2 cellular contexts compared by ENCODE assay signal in the genomic region with DNA sequence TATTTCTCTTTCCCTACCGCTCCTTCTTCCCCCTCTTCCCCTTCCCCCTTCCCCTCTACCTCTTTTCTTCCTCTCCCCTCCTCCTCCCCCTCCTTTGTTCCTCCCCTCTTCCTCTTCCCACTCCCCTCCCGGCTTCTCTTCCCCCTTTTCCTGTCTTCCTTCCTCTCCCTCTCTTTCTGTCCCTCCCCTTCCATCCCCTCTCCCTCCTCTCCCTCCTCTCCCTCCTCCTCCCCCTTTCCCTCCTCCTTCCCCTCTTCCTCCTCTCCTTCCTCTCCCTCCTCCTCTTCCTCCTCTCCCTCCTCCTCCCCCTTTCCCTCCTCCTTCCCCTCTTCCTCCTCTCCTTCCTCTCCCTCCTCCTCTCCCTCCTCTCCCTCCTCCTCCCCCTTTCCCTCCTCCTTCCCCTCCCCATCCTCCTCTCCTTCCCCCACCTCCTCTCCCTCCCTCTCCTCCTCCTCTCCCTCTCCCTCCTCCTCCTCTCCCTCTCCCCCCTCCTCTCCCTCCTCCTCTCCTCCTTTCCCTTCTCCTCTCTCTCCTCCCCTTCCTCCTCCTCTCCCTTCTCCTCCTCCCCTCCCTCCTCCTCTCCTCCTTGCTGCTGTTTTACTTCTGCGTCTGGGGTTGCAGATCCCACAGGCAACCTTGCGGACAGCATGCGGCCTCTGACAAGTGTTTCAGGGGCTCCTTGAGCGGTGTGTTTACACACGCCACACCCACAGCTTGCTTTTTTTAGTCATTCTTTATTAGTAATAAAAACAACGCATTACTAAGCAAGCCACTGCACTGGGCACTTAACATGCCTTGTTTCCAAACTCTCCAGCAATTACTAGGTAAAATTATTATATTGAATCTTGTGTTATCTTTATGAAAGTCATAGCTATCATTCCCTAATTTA.
TF ChIP-seq lines count a peak whose summit lies in the region.

No MANE protein-coding gene starts in this region.

TF ChIP-seq in HepG2, 621 proteins besides CTCF, POLR2A, EP300 and RAD21 (continued from another document):
- TF ChIP-seq PCBP2 (optimal IDR thresholded peaks at IDR 0.05; ENCODE audit: low read depth, low read length, poor library complexity, severe bottlenecking), result peak; percentile 93
- peak; percentile 91; the same call in 1 of the 2 replicates for TF ChIP-seq PCBP1 (IDR thresholded peaks at IDR 0.05; ENCODE audit: borderline replicate concordance, low read depth, low read length)
- TF ChIP-seq HNRNPK (IDR thresholded peaks at IDR 0.05; ENCODE audit: low read depth, low read length, poor library complexity, severe bottlenecking), result peak; percentile 88
- no peak for TF ChIP-seq ZNF788 (CRISPR knock-in tag; IDR thresholded peaks at IDR 0.05; ENCODE audit: borderline replicate concordance)
- peak; percentile 19 for TF ChIP-seq ZNF282 (IDR thresholded peaks at IDR 0.05; ENCODE audit: partially characterized antibody)

TF ChIP-seq in WTC11, 78 proteins besides CTCF, POLR2A, EP300 and RAD21 (continued from another document):
- TF ChIP-seq, protein P1, sequence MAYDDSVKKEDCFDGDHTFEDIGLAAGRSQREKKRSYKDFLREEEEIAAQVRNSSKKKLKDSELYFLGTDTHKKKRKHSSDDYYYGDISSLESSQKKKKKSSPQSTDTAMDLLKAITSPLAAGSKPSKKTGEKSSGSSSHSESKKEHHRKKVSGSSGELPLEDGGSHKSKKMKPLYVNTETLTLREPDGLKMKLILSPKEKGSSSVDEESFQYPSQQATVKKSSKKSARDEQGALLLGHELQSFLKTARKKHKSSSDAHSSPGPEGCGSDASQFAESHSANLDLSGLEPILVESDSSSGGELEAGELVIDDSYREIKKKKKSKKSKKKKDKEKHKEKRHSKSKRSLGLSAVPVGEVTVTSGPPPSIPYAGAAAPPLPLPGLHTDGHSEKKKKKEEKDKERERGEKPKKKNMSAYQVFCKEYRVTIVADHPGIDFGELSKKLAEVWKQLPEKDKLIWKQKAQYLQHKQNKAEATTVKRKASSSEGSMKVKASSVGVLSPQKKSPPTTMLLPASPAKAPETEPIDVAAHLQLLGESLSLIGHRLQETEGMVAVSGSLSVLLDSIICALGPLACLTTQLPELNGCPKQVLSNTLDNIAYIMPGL (CRISPR knock-in tag; IDR thresholded peaks at IDR 0.05), result no peak
